29 cellular contexts compared by ENCODE assay signal in the genomic region with DNA sequence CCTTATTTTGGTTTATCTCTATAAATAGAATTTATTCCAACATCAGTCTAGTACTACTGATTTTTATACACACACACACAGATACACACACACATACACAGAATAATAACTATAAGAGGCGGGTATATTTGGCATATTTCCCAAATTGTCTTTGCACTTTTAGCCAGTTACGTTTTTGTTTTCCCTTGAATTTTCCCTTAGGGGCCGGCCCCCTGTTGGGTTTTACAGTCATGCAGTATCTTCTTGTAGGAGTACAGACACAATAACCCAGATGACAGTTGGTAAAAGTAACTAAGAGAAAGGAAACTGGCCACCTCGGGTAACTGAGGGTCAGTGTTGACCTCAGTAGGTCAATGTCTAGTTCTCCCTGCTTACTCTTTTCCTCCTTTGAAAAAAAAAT.
"Had no signal": no experiment of that assay in that cellular context is flagged by ENCODE, and none has a peak within 500 bp of the region (broad histone marks: within the 10 kb centered on the region; RNA-seq: fewer than 3 reads in every experiment).

No MANE protein-coding gene starts in this region.

- H3K27me3 Mint-ChIP-seq: activated naive CD8-positive, alpha-beta T cell; naive thymus-derived CD8-positive, alpha-beta T cell; stimulated activated naive B cell treated with anti-CD40 and anti-IgM and Interleukin-4, amounts not matched to agents 10 μg/mL and 1 μg/mL and 100 μg/mL, for 72 hours had no signal

- ATAC-seq: activated CD4-positive, CD25-positive, alpha-beta regulatory T cell treated with anti-CD3 and anti-CD28 coated beads, Interleukin-2, amount 50 U/mL, for 24 hours; body of pancreas; left colon; naive thymus-derived CD8-positive, alpha-beta T cell; stimulated activated naive B cell treated with anti-CD40 and anti-IgM and Interleukin-4, amounts not matched to agents 10 μg/mL and 1 μg/mL and 100 μg/mL, for 72 hours had no signal

- H2AFZ ChIP-seq: neural progenitor cell had no signal

- H3K9me3 Mint-ChIP-seq: stimulated activated naive B cell treated with anti-CD40 and anti-IgM and Interleukin-4, amounts not matched to agents 10 μg/mL and 1 μg/mL and 100 μg/mL, for 72 hours; T-helper 2 cell treated with Interferon-gamma antibody and Interleukin-4, amounts not matched to agents 5 μg/mL and 100 μg/mL, for 36 hours had no signal

- H3K36me3 ChIP-seq: cardiac muscle cell, neural progenitor cell, right atrium auricular region, stomach, tibial artery had no signal

- H3K9me3 ChIP-seq: body of pancreas, right atrium auricular region, stomach, tibial artery had no signal

- H3K4me2 ChIP-seq: neural progenitor cell, smooth muscle cell had no signal

- H3K4me3 ChIP-seq: body of pancreas, cardiac muscle cell, coronary artery, dorsolateral prefrontal cortex, neural progenitor cell, right atrium auricular region, smooth muscle cell, stomach, tibial artery had no signal

- H3K27ac ChIP-seq: body of pancreas, cardiac muscle cell, coronary artery, dorsolateral prefrontal cortex, neural progenitor cell, right atrium auricular region, stomach, tibial artery, VCaP had no signal

- H3K4me1 ChIP-seq: body of pancreas, neural progenitor cell, right atrium auricular region, stomach, tibial artery had no signal

- FAIRE-seq: frontal cortex had no signal

- H3K27ac Mint-ChIP-seq: activated naive CD8-positive, alpha-beta T cell; naive thymus-derived CD8-positive, alpha-beta T cell; T-helper 2 cell treated with Interferon-gamma antibody and Interleukin-4, amounts not matched to agents 5 μg/mL and 100 μg/mL, for 36 hours had no signal

- DNase-seq: activated CD4-positive, alpha-beta T cell treated with anti-CD3 and anti-CD28 coated beads for 48 hours; activated CD4-positive, alpha-beta T cell treated with anti-CD3 and anti-CD28 coated beads, Interleukin-2, amount 50 U/mL, for 48 hours; activated CD8-positive, alpha-beta memory T cell treated with anti-CD3 and anti-CD28 coated beads for 24 hours; activated effector memory CD4-positive, alpha-beta T cell treated with Interleukin-2 at 50 U/mL for 16 hours; activated naive CD4-positive, alpha-beta T cell treated with Interleukin-2 at 50 U/mL for 16 hours; anterior cingulate cortex; body of pancreas; cerebellar nuclear complex; dorsolateral prefrontal cortex; effector memory CD4-positive, alpha-beta T cell; islet precursor cell; left colon; naive thymus-derived CD8-positive, alpha-beta T cell; occipital lobe; stimulated activated CD4-positive, alpha-beta T cell treated with anti-CD3 and anti-CD28 coated beads, Interleukin-15, amount 100 ng/mL, for 24 hours; stimulated activated CD4-positive, alpha-beta T cell treated with anti-CD3 and anti-CD28 coated beads, Interleukin-2, amount 100 ng/mL, for 24 hours; stimulated activated naive B cell treated with anti-CD40 and anti-IgM and Interleukin-4, amounts not matched to agents 10 μg/mL and 1 μg/mL and 100 μg/mL, for 72 hours; stomach; tibial artery had no signal

- H3K27me3 ChIP-seq: body of pancreas, cardiac muscle cell, dorsolateral prefrontal cortex, neural progenitor cell, right atrium auricular region, stomach, tibial artery had no signal

- H3K9ac ChIP-seq: neural progenitor cell had no signal

- H3K4me3 Mint-ChIP-seq: activated naive CD8-positive, alpha-beta T cell; naive thymus-derived CD8-positive, alpha-beta T cell; neural progenitor cell; stimulated activated naive B cell treated with anti-CD40 and anti-IgM and Interleukin-4, amounts not matched to agents 10 μg/mL and 1 μg/mL and 100 μg/mL, for 72 hours; T-helper 2 cell treated with Interferon-gamma antibody and Interleukin-4, amounts not matched to agents 5 μg/mL and 100 μg/mL, for 36 hours had no signal
